15 cellular contexts compared by ENCODE assay signal in the genomic region with DNA sequence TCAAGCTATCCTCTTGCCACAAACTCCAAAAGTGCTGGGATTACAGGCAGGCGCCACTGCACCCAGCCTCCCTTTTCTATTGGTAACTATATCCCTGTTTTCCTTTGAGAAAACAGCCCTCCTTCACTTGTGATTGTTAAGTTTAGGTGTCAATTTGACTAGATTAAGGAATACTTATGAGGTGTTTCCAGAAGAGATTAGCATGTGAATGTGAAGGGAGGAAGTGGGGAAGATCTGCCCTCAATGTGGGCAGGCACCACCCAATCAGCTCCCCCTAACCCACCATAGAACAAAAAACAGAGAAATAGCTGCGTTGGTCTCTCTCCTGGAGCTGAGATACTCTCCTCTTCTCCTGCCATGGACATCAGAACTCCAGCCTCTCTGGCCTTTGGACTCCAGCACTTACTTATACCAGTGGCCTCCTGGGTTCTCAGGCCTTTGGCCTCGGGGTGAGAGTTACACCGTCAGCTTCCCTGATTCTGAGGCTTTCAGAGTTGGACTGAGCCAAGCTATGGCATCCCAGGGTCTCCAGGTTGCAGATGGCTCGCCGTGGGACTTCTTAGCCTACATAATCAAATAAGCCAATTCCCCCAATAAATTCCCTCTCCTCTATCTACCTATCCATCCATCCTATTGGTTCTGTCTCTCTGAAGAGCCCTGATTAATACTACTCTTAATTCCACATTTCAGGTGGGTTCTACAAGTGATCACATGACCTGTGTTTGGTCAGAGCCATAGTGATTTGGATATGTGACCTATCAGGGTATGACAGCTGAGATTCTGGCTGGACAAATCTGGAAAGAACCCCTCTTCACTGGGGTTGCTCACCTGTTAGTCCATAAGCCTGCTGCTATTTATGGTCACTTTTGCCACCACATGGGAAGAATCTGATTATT. TPM values are rescaled to one million over a fixed set of nuclear protein-coding genes. Genes with fewer than 3 reads are reported as not detected.
A peak's percentile ranks its signal among the peaks of the same experiment; 100 is the strongest.
DNase-seq lines count a peak whose midpoint lies in the region; ATAC-seq and TF ChIP-seq lines count a peak whose summit lies in the region.
"Had no signal": no experiment of that assay in that cellular context is flagged by ENCODE, and none has a peak within 500 bp of the region (broad histone marks: within the 10 kb centered on the region; RNA-seq: fewer than 3 reads in every experiment).

No MANE protein-coding gene starts in this region.

- H3K4me1 Mint-ChIP-seq in naive thymus-derived CD4-positive, alpha-beta T cell = peaks cover 9 to 37% (median 13%) of the 10 kb centered on the region in 7 donors

- H3K36me3 Mint-ChIP-seq in naive thymus-derived CD4-positive, alpha-beta T cell = no peaks in the 10 kb centered on the region
- H3K36me3 Mint-ChIP-seq: CD4-positive, alpha-beta memory T cell; immature natural killer cell had no signal

- H3K27me3 Mint-ChIP-seq in naive thymus-derived CD4-positive, alpha-beta T cell = peaks cover 0 to 3% (median 0%) of the 10 kb centered on the region in 5 donors
- H3K27me3 Mint-ChIP-seq: CD4-positive, alpha-beta memory T cell had no signal

- H3K79me2 ChIP-seq in DND-41 (ENCODE audit: insufficient read depth, low read length) = no peaks in the 10 kb centered on the region

- no peak overlapping the region for H3K4me2 ChIP-seq in DND-41 (ENCODE audit: insufficient read depth, low read length)
- H3K4me2 ChIP-seq: KMS-11 had no signal

- peaks cover 3% of the 10 kb centered on the region for H3K27me3 ChIP-seq in DND-41 (ENCODE audit: insufficient read depth, low read length, poor library complexity)
- H3K27me3 ChIP-seq in HUES48 (ENCODE audit: control insufficient read depth, insufficient read depth, low read length) = no peaks in the 10 kb centered on the region
- no peaks in the 10 kb centered on the region for H3K27me3 ChIP-seq in adipocyte (replicated peaks; ENCODE audit: control insufficient read depth, insufficient read depth, low read length)
- no peaks in the 10 kb centered on the region for H3K27me3 ChIP-seq in naive thymus-derived CD4-positive, alpha-beta T cell (ENCODE audit: control insufficient read depth in 2 of 2, insufficient read depth in 2 of 2, low read length in 2 of 2)
- H3K27me3 ChIP-seq: esophagus squamous epithelium, neutrophil had no signal

- ATAC-seq in DND-41 (ENCODE audit: insufficient read depth, low read depth) (peak; percentile 67; the same call in 2 of the 3 replicates), HG02642 (IDR thresholded peaks at IDR 0.05; ENCODE audit: poor library complexity, unreplicated experiment) (no peak)
- ATAC-seq in naive thymus-derived CD4-positive, alpha-beta T cell = no peak

- no peak for TF ChIP-seq CTCF in DND-41 (IDR thresholded peaks at IDR 0.05; ENCODE audit: borderline replicate concordance, extremely low read depth, low read length, poor library complexity, severe bottlenecking)

- intact Hi-C loops in naive thymus-derived CD4-positive, alpha-beta T cell (cut with micrococcal nuclease) = loop anchor here in 1 of 2 donors (5.0 to 10.0 kb wide), 2 partner anchors 63 to 205 kb away; a partner anchor contains a TSS

- POLR2A ChIA-PET in naive thymus-derived CD4-positive, alpha-beta T cell (lab: Charles Lee) = interaction anchor here (0.6 to 5.2 kb wide), 3 partner anchors 12 to 87 kb away, joined by 3 to 51 read pairs (median 10); a partner anchor contains a TSS

- no peaks in the 10 kb centered on the region for H3K9me3 Mint-ChIP-seq in naive thymus-derived CD4-positive, alpha-beta T cell
- H3K9me3 Mint-ChIP-seq: immature natural killer cell had no signal

- DNase-seq in DND-41 (no peak), adipocyte (ENCODE audit: low read depth) (no peak), foreskin melanocyte (no peak), COR-L47 (lab: John Stamatoyannopoulos, UW) (no peak)
- DNase-seq in naive thymus-derived CD4-positive, alpha-beta T cell = no peak
- no peak for DNase-seq in activated effector memory CD4-positive, alpha-beta T cell treated with Interleukin-2 at 50 U/mL for 16 hours
- DNase-seq: CD4-positive, alpha-beta memory T cell; central memory CD4-positive, alpha-beta T cell; esophagus squamous epithelium; immature natural killer cell; NCI-H1930 had no signal

- no peaks in the 10 kb centered on the region for H4K20me1 ChIP-seq in DND-41 (ENCODE audit: insufficient read depth, low read length)

- CTCF ChIA-PET in naive thymus-derived CD4-positive, alpha-beta T cell (lab: Charles Lee) = interaction anchor here (0.5 to 13.7 kb wide), 4 partner anchors 76 to 190 kb away, joined by 3 to 264 read pairs (median 4); no protein-coding TSS in a partner anchor

- peak overlapping the region in 6 of 10 donors; percentile 26 to 66 (median 38) for H3K4me3 Mint-ChIP-seq in naive thymus-derived CD4-positive, alpha-beta T cell

- H3K9ac ChIP-seq in DND-41 (ENCODE audit: low read depth, low read length) (no peak overlapping the region), HUES48 (ENCODE audit: low read depth, low read length) (no peak overlapping the region), adipocyte (ENCODE audit: low read length) (peak overlapping the region; percentile 1)
- H3K9ac ChIP-seq: KMS-11 had no signal

- H3K36me3 ChIP-seq in DND-41 (ENCODE audit: insufficient read depth, low read length) (no peaks in the 10 kb centered on the region), HUES48 (ENCODE audit: control insufficient read depth, insufficient read depth, low read length) (peaks cover 3% of the 10 kb centered on the region; the same call in 1 of the 2 replicates), adipocyte (ENCODE audit: control insufficient read depth, insufficient read depth, low read length, severe bottlenecking) (peaks cover 34% of the 10 kb centered on the region)
- no peaks in the 10 kb centered on the region for H3K36me3 ChIP-seq in naive thymus-derived CD4-positive, alpha-beta T cell (ENCODE audit: control insufficient read depth in 2 of 3, insufficient read depth in 3 of 3, low read length in 3 of 3)
- H3K36me3 ChIP-seq: neutrophil had no signal

- H3K27ac Mint-ChIP-seq in naive thymus-derived CD4-positive, alpha-beta T cell = peak overlapping the region in 6 of 9 donors; percentile 30 to 84 (median 61)

- H3K4me3 ChIP-seq in DND-41 (ENCODE audit: low read depth in 1 of 2, low read length in 2 of 2) (no peak overlapping the region), HUES48 (ENCODE audit: low read depth, low read length) (no peak overlapping the region), adipocyte (ENCODE audit: low read length) (no peak overlapping the region)
- no peak overlapping the region for H3K4me3 ChIP-seq in naive thymus-derived CD4-positive, alpha-beta T cell (ENCODE audit: low read length)
- H3K4me3 ChIP-seq: esophagus squamous epithelium had no signal

- H3K27ac ChIP-seq in DND-41 (ENCODE audit: low read length) = no peak overlapping the region
- H3K27ac ChIP-seq in HUES48 (ENCODE audit: low read depth, low read length) = peak overlapping the region; percentile 81
- H3K27ac ChIP-seq in naive thymus-derived CD4-positive, alpha-beta T cell (ENCODE audit: low read depth, low read length) = no peak overlapping the region
- H3K27ac ChIP-seq: KMS-11, neutrophil had no signal

- H3K4me1 ChIP-seq in DND-41 (ENCODE audit: insufficient read depth, low read length) (no peaks in the 10 kb centered on the region), HUES48 (ENCODE audit: control insufficient read depth, insufficient read depth, low read length) (peaks cover 24% of the 10 kb centered on the region), adipocyte (ENCODE audit: control insufficient read depth, insufficient read depth, low read length) (peaks cover 48% of the 10 kb centered on the region)
- peaks cover 0 to 10% of the 10 kb centered on the region in 2 donors for H3K4me1 ChIP-seq in naive thymus-derived CD4-positive, alpha-beta T cell (ENCODE audit: control insufficient read depth in 2 of 2, insufficient read depth in 2 of 2, low read length in 2 of 2)

- no peak overlapping the region for H2AFZ ChIP-seq in DND-41 (ENCODE audit: low read depth, low read length)

- H3K9me3 ChIP-seq in DND-41 (ENCODE audit: insufficient read depth, low read length, severe bottlenecking) = no peaks in the 10 kb centered on the region
- no peaks in the 10 kb centered on the region for H3K9me3 ChIP-seq in HUES48 (ENCODE audit: control insufficient read depth, insufficient read depth, low read length)
- no peaks in the 10 kb centered on the region for H3K9me3 ChIP-seq in adipocyte (ENCODE audit: control insufficient read depth, low read length)
- H3K9me3 ChIP-seq in naive thymus-derived CD4-positive, alpha-beta T cell (ENCODE audit: control insufficient read depth in 2 of 3, low read length in 3 of 3) = no peaks in the 10 kb centered on the region
- H3K9me3 ChIP-seq: esophagus squamous epithelium, neutrophil had no signal

RNA-seq across cellular contexts. Expression of a gene that starts 12.0 kb away (rescaled TPM):
- total RNA-seq in naive thymus-derived CD4-positive, alpha-beta T cell = 100 to 1,000 TPM; 133 to 275 (median 231) TPM
- polyA plus RNA-seq in naive thymus-derived CD4-positive, alpha-beta T cell = 100 to 1,000 TPM; 159 to 189 TPM

RNA-seq across cellular contexts. Expression of a gene that starts 22.9 kb away (rescaled TPM):
- 1 to 10 TPM in 2 of 5 experiments, under 1 TPM in 1, not detected in 2; 0.32 to 3.8 (median 1.1) TPM for total RNA-seq in naive thymus-derived CD4-positive, alpha-beta T cell
- under 1 TPM; 0.25 to 0.81 TPM for polyA plus RNA-seq in naive thymus-derived CD4-positive, alpha-beta T cell
- polyA plus RNA-seq: immature natural killer cell had no signal

RNA-seq across cellular contexts. Expression of a gene that starts 58.5 kb away (rescaled TPM):
- total RNA-seq in naive thymus-derived CD4-positive, alpha-beta T cell = 10 to 100 TPM; 16.1 to 74.8 (median 17.9) TPM
- polyA plus RNA-seq in naive thymus-derived CD4-positive, alpha-beta T cell = 10 to 100 TPM; 10.7 to 16.8 TPM
